In the genomic region with DNA sequence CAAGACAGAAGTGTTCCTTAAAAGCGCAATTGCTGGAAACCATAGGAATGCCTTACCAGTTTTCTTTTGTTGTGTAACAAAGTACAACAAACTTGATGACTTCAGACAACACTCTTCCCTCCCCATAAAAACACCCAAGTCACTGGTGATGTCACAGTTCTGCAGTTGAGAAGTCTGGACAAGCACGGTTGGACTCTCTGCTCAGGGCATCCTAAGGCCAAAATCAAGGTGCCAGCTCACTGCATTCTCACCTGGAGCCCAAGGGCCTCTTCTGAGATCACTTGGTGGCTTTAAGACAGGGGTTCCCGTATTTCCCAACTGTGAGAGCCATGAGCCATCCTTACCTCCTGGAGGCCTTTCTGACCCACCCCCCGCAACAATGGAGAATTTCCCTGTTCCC, we compare ENCODE assay signal across 1 cellular context.
A peak's percentile ranks its signal among the peaks of the same experiment; 100 is the strongest.
TF ChIP-seq lines count a peak whose summit lies in the region.

No MANE protein-coding gene starts in this region.

TF ChIP-seq in K562, 482 proteins besides CTCF, POLR2A, EP300 and RAD21 (continued from another document):
- TF ChIP-seq, protein P1, sequence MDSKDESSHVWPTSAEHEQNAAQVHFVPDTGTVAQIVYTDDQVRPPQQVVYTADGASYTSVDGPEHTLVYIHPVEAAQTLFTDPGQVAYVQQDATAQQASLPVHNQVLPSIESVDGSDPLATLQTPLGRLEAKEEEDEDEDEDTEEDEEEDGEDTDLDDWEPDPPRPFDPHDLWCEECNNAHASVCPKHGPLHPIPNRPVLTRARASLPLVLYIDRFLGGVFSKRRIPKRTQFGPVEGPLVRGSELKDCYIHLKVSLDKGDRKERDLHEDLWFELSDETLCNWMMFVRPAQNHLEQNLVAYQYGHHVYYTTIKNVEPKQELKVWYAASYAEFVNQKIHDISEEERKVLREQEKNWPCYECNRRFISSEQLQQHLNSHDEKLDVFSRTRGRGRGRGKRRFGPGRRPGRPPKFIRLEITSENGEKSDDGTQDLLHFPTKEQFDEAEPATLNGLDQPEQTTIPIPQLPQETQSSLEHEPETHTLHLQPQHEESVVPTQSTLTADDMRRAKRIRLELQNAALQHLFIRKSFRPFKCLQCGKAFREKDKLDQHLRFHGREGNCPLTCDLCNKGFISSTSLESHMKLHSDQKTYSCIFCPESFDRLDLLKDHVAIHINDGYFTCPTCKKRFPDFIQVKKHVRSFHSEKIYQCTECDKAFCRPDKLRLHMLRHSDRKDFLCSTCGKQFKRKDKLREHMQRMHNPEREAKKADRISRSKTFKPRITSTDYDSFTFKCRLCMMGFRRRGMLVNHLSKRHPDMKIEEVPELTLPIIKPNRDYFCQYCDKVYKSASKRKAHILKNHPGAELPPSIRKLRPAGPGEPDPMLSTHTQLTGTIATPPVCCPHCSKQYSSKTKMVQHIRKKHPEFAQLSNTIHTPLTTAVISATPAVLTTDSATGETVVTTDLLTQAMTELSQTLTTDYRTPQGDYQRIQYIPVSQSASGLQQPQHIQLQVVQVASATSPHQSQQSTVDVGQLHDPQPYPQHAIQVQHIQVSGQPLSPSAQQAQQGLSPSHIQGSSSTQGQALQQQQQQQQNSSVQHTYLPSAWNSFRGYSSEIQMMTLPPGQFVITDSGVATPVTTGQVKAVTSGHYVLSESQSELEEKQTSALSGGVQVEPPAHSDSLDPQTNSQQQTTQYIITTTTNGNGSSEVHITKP (IDR thresholded peaks at IDR 0.05; ENCODE audit: partially characterized antibody), result peak; percentile 41
- 0 out of 2 replicates have a peak, but pooled peaks have one; percentile 6 for TF ChIP-seq CEBPB (tag; IDR thresholded peaks at IDR 0.05)
